ENCODE assay signal across 26 cellular contexts in the genomic region with DNA sequence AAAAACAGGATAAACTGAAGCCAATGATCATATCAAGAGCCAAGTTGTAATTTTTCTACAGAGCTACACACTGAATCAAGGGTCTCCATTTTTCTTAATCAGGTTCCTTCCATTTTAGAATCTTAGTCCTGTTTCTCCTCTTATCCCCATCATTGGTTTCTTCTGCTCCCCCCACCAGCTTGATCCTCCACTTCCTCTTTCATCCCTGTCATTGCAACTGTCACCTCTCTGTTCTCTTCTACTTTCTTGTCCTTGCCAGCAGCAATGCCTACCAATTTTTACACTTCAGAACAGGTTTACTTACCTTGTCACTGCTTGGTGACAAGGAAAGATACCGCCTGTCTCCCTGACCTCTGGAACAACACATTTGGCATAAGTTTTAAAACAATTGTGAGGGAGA.
"Had no signal": no experiment of that assay in that cellular context is flagged by ENCODE, and none has a peak within 500 bp of the region (broad histone marks: within the 10 kb centered on the region; RNA-seq: fewer than 3 reads in every experiment).

No MANE protein-coding gene starts in this region.

- H3K36me3 ChIP-seq: adrenal gland, ascending aorta, brain microvascular endothelial cell, heart right ventricle, pancreas, right atrium auricular region, spleen, upper lobe of left lung had no signal

- ATAC-seq: activated CD4-positive, alpha-beta T cell treated with anti-CD3 and anti-CD28 coated beads for 36 hours; activated T-helper 17 cell treated with anti-CD3 and anti-CD28 coated beads, Interleukin-2, amount 50 U/mL, for 72 hours; heart right ventricle; left cardiac atrium; natural killer cell treated with Interleukin-12 subunit alpha and Interleukin-12 subunit beta and Interleukin-15 and Interleukin-18, amount 100 ng/mL, for 72 hours; pancreas; psoas muscle had no signal

- DNase-seq: activated B cell treated with CpG ODN at 0.5 μM for 24 hours; activated CD4-positive, alpha-beta T cell treated with anti-CD3 and anti-CD28 coated beads for 36 hours; activated CD4-positive, alpha-beta T cell treated with anti-CD3 and anti-CD28 coated beads, Interleukin-2, amount 50 U/mL, for 4 hours; activated CD8-positive, alpha-beta memory T cell treated with anti-CD3 and anti-CD28 coated beads for 24 hours; activated CD8-positive, alpha-beta memory T cell treated with anti-CD3 and anti-CD28 coated beads, Interleukin-2, amount 50 U/mL, for 4 hours; activated T-cell treated with anti-CD3 and anti-CD28 coated beads, Interleukin-2, amount 50 U/mL, for 24 hours; adrenal gland; brain microvascular endothelial cell; caudate nucleus; effector CD4-positive, alpha-beta T cell; erythroblast; foreskin fibroblast; heart right ventricle; islet precursor cell; left cardiac atrium; midbrain; pancreas; psoas muscle; spleen; stimulated activated CD4-positive, alpha-beta T cell treated with anti-CD3 and anti-CD28 coated beads, Interleukin-4, amount 100 ng/mL, for 1 hour; stimulated activated naive CD4-positive, alpha-beta T cell; upper lobe of left lung had no signal

- FAIRE-seq: pancreas had no signal

- H3K4me1 ChIP-seq: adrenal gland, ascending aorta, heart right ventricle, pancreas, right atrium auricular region, spleen, upper lobe of left lung had no signal

- H3K27me3 ChIP-seq: adrenal gland, ascending aorta, brain microvascular endothelial cell, right atrium auricular region, upper lobe of left lung had no signal

- H3K27ac ChIP-seq: adrenal gland, ascending aorta, brain microvascular endothelial cell, heart right ventricle, pancreas, psoas muscle, right atrium auricular region, spleen, upper lobe of left lung had no signal

- H3K9me3 ChIP-seq: adrenal gland, ascending aorta, heart right ventricle, pancreas, psoas muscle, right atrium auricular region, spleen, upper lobe of left lung had no signal

- H3K4me3 ChIP-seq: adrenal gland, ascending aorta, heart right ventricle, pancreas, psoas muscle, right atrium auricular region, spleen, upper lobe of left lung had no signal
